ENCODE assay signal across 18 cellular contexts in genomic region chr3:194009892-194010533, GRCh38.
DNase-seq lines count a peak whose midpoint lies in the region; TF ChIP-seq lines count a peak whose summit lies in the region.
"Had no signal": no experiment of that assay in that cellular context is flagged by ENCODE, and none has a peak within 500 bp of the region (broad histone marks: within the 10 kb centered on the region; RNA-seq: fewer than 3 reads in every experiment).

No MANE protein-coding gene starts in this region.

- peak; percentile 9 for DNase-seq in NCI-H2029 (lab: John Stamatoyannopoulos, UW)
- no peak for DNase-seq in NCI-H2029 treated with DMSO at 0.1 percent for 48 hours (lab: John Stamatoyannopoulos, UW)
- peak; percentile 17 for DNase-seq in NCI-H2171 (lab: John Stamatoyannopoulos, UW)
- peak; percentile 56 for DNase-seq in iPS-NIHi11 (ENCODE audit: low spot score)
- peak; percentile 34 for DNase-seq in renal cortical epithelial cell (ENCODE audit: low read depth)
- DNase-seq in AG20443 (ENCODE audit: low spot score), result no peak
- DNase-seq in medulla oblongata (ENCODE audit: extremely low spot score), result no peak
- no peak for DNase-seq in vagina (ENCODE audit: extremely low spot score in 2 of 2)
- DNase-seq: activated CD4-positive, alpha-beta T cell treated with anti-CD3 and anti-CD28 coated beads, Interleukin-2, amount 50 U/mL, for 1 hour; activated naive CD4-positive, alpha-beta T cell treated with Interleukin-2 at 50 U/mL for 16 hours; activated T-cell treated with anti-CD3 and anti-CD28 coated beads for 4 hours; aorta; C1 segment of cervical spinal cord; DND-41; NCI-H187 treated with DMSO at 0.1 percent for 48 hours; RPMI8226; stimulated activated naive CD4-positive, alpha-beta T cell had no signal

- intact Hi-C loops in vagina (cut with DNase I), result no loop called here

- H3K27ac ChIP-seq in vagina, result no peak overlapping the region
- H3K27ac ChIP-seq: tibial nerve had no signal

- no peaks in the 10 kb centered on the region for H3K36me3 ChIP-seq in vagina
- H3K36me3 ChIP-seq: tibial nerve had no signal

- TF ChIP-seq POLR2A in vagina (IDR thresholded peaks at IDR 0.05), result no peak

- TF ChIP-seq CTCF in vagina (IDR thresholded peaks at IDR 0.05), result no peak

- no peaks in the 10 kb centered on the region for H3K4me1 ChIP-seq in vagina

- H3K9me3 ChIP-seq in vagina, result no peaks in the 10 kb centered on the region
- H3K9me3 ChIP-seq: tibial nerve had no signal

- H3K4me3 ChIP-seq in vagina, result no peak overlapping the region
- H3K4me3 ChIP-seq: tibial nerve had no signal

- no peaks in the 10 kb centered on the region for H3K27me3 ChIP-seq in vagina
- H3K27me3 ChIP-seq: tibial nerve had no signal

Comparison
In these comparisons a context has a peak if more than half of its experiments do, and no peak if none do; other contexts are left out.
1. DNase-seq: peak in NCI-H2029 (single experiment), NCI-H2171 (single experiment), iPS-NIHi11 (single experiment) and renal cortical epithelial cell (single experiment); none in NCI-H2029 treated with DMSO at 0.1 percent for 48 hours (single experiment), AG20443 (single experiment), medulla oblongata (single experiment) and vagina (0 of 2).